Comparison of ENCODE assay signal across 1 cellular context in the genomic region with DNA sequence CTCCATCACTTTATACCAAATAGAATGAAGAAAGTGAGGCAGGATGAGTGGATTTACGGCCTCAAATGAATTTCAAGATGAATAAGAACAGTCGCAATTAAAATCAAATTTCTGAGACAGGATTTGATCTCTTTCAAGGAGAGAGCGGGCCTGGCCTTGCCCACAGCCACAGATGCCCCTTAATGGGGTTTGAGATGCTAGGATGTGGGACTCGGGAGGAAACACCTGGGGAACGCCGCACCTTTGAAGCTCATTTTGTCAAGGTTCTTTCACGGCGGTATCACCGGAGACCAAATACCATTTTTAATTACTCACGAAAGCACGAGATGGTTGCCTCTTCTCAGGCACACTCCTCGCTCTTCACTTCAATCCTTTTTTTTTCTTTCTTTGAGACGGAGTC.
TF ChIP-seq lines count a peak whose summit lies in the region.

No MANE protein-coding gene starts in this region.

TF ChIP-seq in HepG2, 621 proteins besides CTCF, POLR2A, EP300 and RAD21 (continued from another document):
- TF ChIP-seq, protein P1, sequence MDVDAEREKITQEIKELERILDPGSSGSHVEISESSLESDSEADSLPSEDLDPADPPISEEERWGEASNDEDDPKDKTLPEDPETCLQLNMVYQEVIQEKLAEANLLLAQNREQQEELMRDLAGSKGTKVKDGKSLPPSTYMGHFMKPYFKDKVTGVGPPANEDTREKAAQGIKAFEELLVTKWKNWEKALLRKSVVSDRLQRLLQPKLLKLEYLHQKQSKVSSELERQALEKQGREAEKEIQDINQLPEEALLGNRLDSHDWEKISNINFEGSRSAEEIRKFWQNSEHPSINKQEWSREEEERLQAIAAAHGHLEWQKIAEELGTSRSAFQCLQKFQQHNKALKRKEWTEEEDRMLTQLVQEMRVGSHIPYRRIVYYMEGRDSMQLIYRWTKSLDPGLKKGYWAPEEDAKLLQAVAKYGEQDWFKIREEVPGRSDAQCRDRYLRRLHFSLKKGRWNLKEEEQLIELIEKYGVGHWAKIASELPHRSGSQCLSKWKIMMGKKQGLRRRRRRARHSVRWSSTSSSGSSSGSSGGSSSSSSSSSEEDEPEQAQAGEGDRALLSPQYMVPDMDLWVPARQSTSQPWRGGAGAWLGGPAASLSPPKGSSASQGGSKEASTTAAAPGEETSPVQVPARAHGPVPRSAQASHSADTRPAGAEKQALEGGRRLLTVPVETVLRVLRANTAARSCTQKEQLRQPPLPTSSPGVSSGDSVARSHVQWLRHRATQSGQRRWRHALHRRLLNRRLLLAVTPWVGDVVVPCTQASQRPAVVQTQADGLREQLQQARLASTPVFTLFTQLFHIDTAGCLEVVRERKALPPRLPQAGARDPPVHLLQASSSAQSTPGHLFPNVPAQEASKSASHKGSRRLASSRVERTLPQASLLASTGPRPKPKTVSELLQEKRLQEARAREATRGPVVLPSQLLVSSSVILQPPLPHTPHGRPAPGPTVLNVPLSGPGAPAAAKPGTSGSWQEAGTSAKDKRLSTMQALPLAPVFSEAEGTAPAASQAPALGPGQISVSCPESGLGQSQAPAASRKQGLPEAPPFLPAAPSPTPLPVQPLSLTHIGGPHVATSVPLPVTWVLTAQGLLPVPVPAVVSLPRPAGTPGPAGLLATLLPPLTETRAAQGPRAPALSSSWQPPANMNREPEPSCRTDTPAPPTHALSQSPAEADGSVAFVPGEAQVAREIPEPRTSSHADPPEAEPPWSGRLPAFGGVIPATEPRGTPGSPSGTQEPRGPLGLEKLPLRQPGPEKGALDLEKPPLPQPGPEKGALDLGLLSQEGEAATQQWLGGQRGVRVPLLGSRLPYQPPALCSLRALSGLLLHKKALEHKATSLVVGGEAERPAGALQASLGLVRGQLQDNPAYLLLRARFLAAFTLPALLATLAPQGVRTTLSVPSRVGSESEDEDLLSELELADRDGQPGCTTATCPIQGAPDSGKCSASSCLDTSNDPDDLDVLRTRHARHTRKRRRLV (CRISPR knock-in tag; IDR thresholded peaks at IDR 0.05) = no peak
- TF ChIP-seq MZF1 (CRISPR knock-in tag; IDR thresholded peaks at IDR 0.05; ENCODE audit: borderline replicate concordance) = no peak
